ENCODE assay signal across 19 cellular contexts in genomic region chr1:110888049-110888448, GRCh38. TPM values are rescaled to one million over a fixed set of nuclear protein-coding genes. Genes with fewer than 3 reads are reported as not detected.
DNase-seq lines count a peak whose midpoint lies in the region; ATAC-seq lines count a peak whose summit lies in the region.
"Had no signal": no experiment of that assay in that cellular context is flagged by ENCODE, and none has a peak within 500 bp of the region (broad histone marks: within the 10 kb centered on the region; RNA-seq: fewer than 3 reads in every experiment).

No MANE protein-coding gene starts in this region.

- H3K27me3 Mint-ChIP-seq in activated T-cell treated with anti-CD3 and anti-CD28 coated beads, Interleukin-2, amount 50 U/mL, for 4 hours (ENCODE audit: low read depth), result no peaks in the 10 kb centered on the region
- no peaks in the 10 kb centered on the region for H3K27me3 Mint-ChIP-seq in T-helper 17 cell
- no peaks in the 10 kb centered on the region for H3K27me3 Mint-ChIP-seq in central memory CD8-positive, alpha-beta T cell
- H3K27me3 Mint-ChIP-seq in stimulated activated memory B cell treated with anti-CD40 and anti-IgM and Interleukin-4, amounts not matched to agents 10 μg/mL and 1 μg/mL and 100 μg/mL, for 72 hours, result no peaks in the 10 kb centered on the region

- DNase-seq in activated T-cell treated with anti-CD3 and anti-CD28 coated beads, Interleukin-2, amount 50 U/mL, for 4 hours, result no peak
- no peak for DNase-seq in activated T-cell treated with anti-CD3 and anti-CD28 coated beads for 4 hours
- no peak for DNase-seq in T-helper 17 cell
- no peak for DNase-seq in central memory CD8-positive, alpha-beta T cell (ENCODE audit: low spot score in 2 of 2)
- DNase-seq in substantia nigra (lab: John Stamatoyannopoulos, UW), result no peak
- no peak for DNase-seq in NCI-H2171 (lab: John Stamatoyannopoulos, UW)
- DNase-seq in DMS 273 treated with DMSO at 0.1 percent for 48 hours (lab: John Stamatoyannopoulos, UW), result no peak
- DNase-seq: body of pancreas, GM23248, mesenchymal stem cell, NCI-H146, NCI-H2171 treated with DMSO at 0.1 percent for 48 hours, NCI-H69, SIG-M5, tibial artery had no signal

- no peak for ATAC-seq in activated T-cell treated with anti-CD3 and anti-CD28 coated beads, Interleukin-2, amount 50 U/mL, for 4 hours
- peak; percentile 38 for ATAC-seq in T-helper 17 cell
- no peak for ATAC-seq in central memory CD8-positive, alpha-beta T cell (replicated peaks; ENCODE audit: extremely low read depth, poor library complexity, severe bottlenecking)
- no peak for ATAC-seq in stimulated activated memory B cell treated with anti-CD40 and anti-IgM and Interleukin-4, amounts not matched to agents 10 μg/mL and 1 μg/mL and 100 μg/mL, for 72 hours
- ATAC-seq: body of pancreas, HepG2 had no signal

- peak overlapping the region; percentile 31 for H3K4me3 Mint-ChIP-seq in activated T-cell treated with anti-CD3 and anti-CD28 coated beads, Interleukin-2, amount 50 U/mL, for 4 hours
- H3K4me3 Mint-ChIP-seq in T-helper 17 cell, result peak overlapping the region; percentile 62
- H3K4me3 Mint-ChIP-seq in central memory CD8-positive, alpha-beta T cell, result peak overlapping the region; percentile 68
- peak overlapping the region; percentile 52 for H3K4me3 Mint-ChIP-seq in stimulated activated memory B cell treated with anti-CD40 and anti-IgM and Interleukin-4, amounts not matched to agents 10 μg/mL and 1 μg/mL and 100 μg/mL, for 72 hours

- H3K9me3 Mint-ChIP-seq in activated T-cell treated with anti-CD3 and anti-CD28 coated beads, Interleukin-2, amount 50 U/mL, for 4 hours, result no peaks in the 10 kb centered on the region
- H3K9me3 Mint-ChIP-seq in central memory CD8-positive, alpha-beta T cell, result no peaks in the 10 kb centered on the region
- H3K9me3 Mint-ChIP-seq in stimulated activated memory B cell treated with anti-CD40 and anti-IgM and Interleukin-4, amounts not matched to agents 10 μg/mL and 1 μg/mL and 100 μg/mL, for 72 hours, result peaks cover 2% of the 10 kb centered on the region

- no peaks in the 10 kb centered on the region for H3K9me3 ChIP-seq in T-helper 17 cell (ENCODE audit: control insufficient read depth, low read length, poor library complexity, severe bottlenecking)
- H3K9me3 ChIP-seq: body of pancreas, tibial artery had no signal

- H3K4me1 Mint-ChIP-seq in activated T-cell treated with anti-CD3 and anti-CD28 coated beads, Interleukin-2, amount 50 U/mL, for 4 hours (ENCODE audit: low read depth), result peaks cover 86% of the 10 kb centered on the region
- H3K4me1 Mint-ChIP-seq in T-helper 17 cell, result peaks cover 70% of the 10 kb centered on the region
- peaks cover 95% of the 10 kb centered on the region for H3K4me1 Mint-ChIP-seq in central memory CD8-positive, alpha-beta T cell
- peaks cover 95% of the 10 kb centered on the region for H3K4me1 Mint-ChIP-seq in stimulated activated memory B cell treated with anti-CD40 and anti-IgM and Interleukin-4, amounts not matched to agents 10 μg/mL and 1 μg/mL and 100 μg/mL, for 72 hours

- H3K27ac ChIP-seq in substantia nigra (ENCODE audit: low read depth, low read length, poor library complexity, severe bottlenecking), result no peak overlapping the region
- H3K27ac ChIP-seq: body of pancreas, C4-2B, GM23248, tibial artery, WERI-Rb-1 had no signal

- H3K36me3 Mint-ChIP-seq in activated T-cell treated with anti-CD3 and anti-CD28 coated beads, Interleukin-2, amount 50 U/mL, for 4 hours (ENCODE audit: insufficient read depth), result peaks cover 43% of the 10 kb centered on the region
- H3K36me3 Mint-ChIP-seq in T-helper 17 cell (ENCODE audit: low read depth), result peaks cover 19% of the 10 kb centered on the region
- H3K36me3 Mint-ChIP-seq in central memory CD8-positive, alpha-beta T cell (ENCODE audit: insufficient read depth), result peaks cover 56% of the 10 kb centered on the region
- peaks cover 65% of the 10 kb centered on the region for H3K36me3 Mint-ChIP-seq in stimulated activated memory B cell treated with anti-CD40 and anti-IgM and Interleukin-4, amounts not matched to agents 10 μg/mL and 1 μg/mL and 100 μg/mL, for 72 hours

- H3K27ac Mint-ChIP-seq in T-helper 17 cell, result peak overlapping the region; percentile 63
- H3K27ac Mint-ChIP-seq in central memory CD8-positive, alpha-beta T cell (ENCODE audit: low read depth), result peak overlapping the region; percentile 18
- H3K27ac Mint-ChIP-seq in stimulated activated memory B cell treated with anti-CD40 and anti-IgM and Interleukin-4, amounts not matched to agents 10 μg/mL and 1 μg/mL and 100 μg/mL, for 72 hours, result peak overlapping the region; percentile 82

RNA-seq across cellular contexts. Expression of gene CD53, which starts 15.1 kb away (rescaled TPM):
- 100 to 1,000 TPM; 163 to 217 (median 190) TPM for total RNA-seq in activated T-cell treated with anti-CD3 and anti-CD28 coated beads, Interleukin-2, amount 50 U/mL, for 4 hours
- 100 to 1,000 TPM; 286 to 385 TPM for total RNA-seq in T-helper 17 cell
- total RNA-seq: GM23248, HepG2 had no signal

Comparison
In these comparisons a context has a peak if more than half of its experiments do, and no peak if none do; other contexts are left out.
1. H3K27ac Mint-ChIP-seq: peak in every context shown above with its lines; median percentile 82 in stimulated activated memory B cell treated with anti-CD40 and anti-IgM and Interleukin-4, amounts not matched to agents 10 μg/mL and 1 μg/mL and 100 μg/mL, for 72 hours; 63 in T-helper 17 cell; 18 in central memory CD8-positive, alpha-beta T cell.